ENCODE assay signal across 18 cellular contexts in genomic region chr2:148966432-148966758, GRCh38.
"Had no signal": no experiment of that assay in that cellular context is flagged by ENCODE, and none has a peak within 500 bp of the region (broad histone marks: within the 10 kb centered on the region; RNA-seq: fewer than 3 reads in every experiment).

No MANE protein-coding gene starts in this region.

- H3K36me3 ChIP-seq: colonic mucosa, esophagus squamous epithelium, gastrocnemius medialis, tibial artery had no signal

- H3K9me3 ChIP-seq: colonic mucosa, esophagus squamous epithelium, gastrocnemius medialis, tibial artery had no signal

- H3K4me3 ChIP-seq: colonic mucosa, esophagus squamous epithelium, gastrocnemius medialis, tibial artery had no signal

- DNase-seq: activated CD4-positive, alpha-beta memory T cell treated with anti-CD3 and anti-CD28 coated beads, Interleukin-2, amount 10 ng/mL, durations not matched to agents 7 days and 5 days; activated CD4-positive, alpha-beta T cell treated with anti-CD3 and anti-CD28 coated beads for 48 hours; activated effector memory CD4-positive, alpha-beta T cell treated with Interleukin-2 at 50 U/mL for 16 hours; activated naive CD4-positive, alpha-beta T cell treated with anti-CD3 and anti-CD28 coated beads for 36 hours; activated naive CD8-positive, alpha-beta T cell treated with anti-CD3 and anti-CD28 coated beads, Interleukin-2, amount 10 ng/mL, durations not matched to agents 7 days and 5 days; activated T-cell treated with anti-CD3 and anti-CD28 coated beads, Interleukin-2, amount 50 U/mL, for 72 hours; amniotic stem cell; colonic mucosa; endodermal cell; esophagus squamous epithelium; gastrocnemius medialis; head of caudate nucleus; left ventricle myocardium superior; right cardiac atrium; stimulated activated CD4-positive, alpha-beta T cell treated with anti-CD3 and anti-CD28 coated beads, Interleukin-4, amount 100 ng/mL, for 24 hours; stimulated activated naive CD8-positive, alpha-beta T cell treated with anti-CD3 and anti-CD28 coated beads, Interleukin-15, amount 100 ng/mL, for 72 hours; tibial artery had no signal

- H3K4me1 ChIP-seq: colonic mucosa, esophagus squamous epithelium, gastrocnemius medialis, parathyroid adenoma, tibial artery had no signal

- H3K27me3 ChIP-seq: colonic mucosa, gastrocnemius medialis, tibial artery had no signal

- H3K27ac ChIP-seq: colonic mucosa, esophagus squamous epithelium, gastrocnemius medialis, parathyroid adenoma, tibial artery had no signal

- ATAC-seq: activated T-cell treated with anti-CD3 and anti-CD28 coated beads, Interleukin-2, amount 50 U/mL, for 72 hours; gastrocnemius medialis; left ventricle myocardium superior; right cardiac atrium; stimulated activated naive CD8-positive, alpha-beta T cell treated with anti-CD3 and anti-CD28 coated beads, Interleukin-15, amount 100 ng/mL, for 72 hours had no signal
